19 cellular contexts compared by ENCODE assay signal in genomic region chr13:50162001-50162400, GRCh38.
"Had no signal": no experiment of that assay in that cellular context is flagged by ENCODE, and none has a peak within 500 bp of the region (broad histone marks: within the 10 kb centered on the region; RNA-seq: fewer than 3 reads in every experiment).

No MANE protein-coding gene starts in this region.

- H3K9me3 ChIP-seq: left ventricle myocardium inferior, neutrophil, tibial nerve, vagina had no signal

- H3K36me3 ChIP-seq: left ventricle myocardium inferior, neutrophil, tibial nerve, vagina had no signal

- ATAC-seq: activated CD4-positive, CD25-positive, alpha-beta regulatory T cell treated with anti-CD3 and anti-CD28 coated beads, Interleukin-2, amount 50 U/mL, for 24 hours; effector memory CD8-positive, alpha-beta T cell; natural killer cell had no signal

- H3K9me3 Mint-ChIP-seq: effector memory CD8-positive, alpha-beta T cell; memory B cell; natural killer cell had no signal

- H3K4me1 ChIP-seq: vagina had no signal

- H3K4me3 Mint-ChIP-seq: activated naive CD8-positive, alpha-beta T cell treated with anti-CD3 and anti-CD28 coated beads for 36 hours; activated T-helper 1 cell treated with anti-CD3 and anti-CD28 coated beads, Interleukin-12 subunit alpha, Interleukin-12 subunit beta, Interleukin-2, Interleukin-4 antibody, amounts not matched to agents 30 ng/mL and 10 ng/mL and 1 ng/mL, durations not matched to agents 14 hours and 24 hours and 36 hours; effector memory CD8-positive, alpha-beta T cell; memory B cell; natural killer cell had no signal

- H3K36me3 Mint-ChIP-seq: memory B cell, natural killer cell had no signal

- H3K27ac Mint-ChIP-seq: activated naive CD8-positive, alpha-beta T cell treated with anti-CD3 and anti-CD28 coated beads for 36 hours; activated T-helper 1 cell treated with anti-CD3 and anti-CD28 coated beads, Interleukin-12 subunit alpha, Interleukin-12 subunit beta, Interleukin-2, Interleukin-4 antibody, amounts not matched to agents 30 ng/mL and 10 ng/mL and 1 ng/mL, durations not matched to agents 14 hours and 24 hours and 36 hours; effector memory CD8-positive, alpha-beta T cell; memory B cell; natural killer cell had no signal

- H3K4me1 Mint-ChIP-seq: activated naive CD8-positive, alpha-beta T cell treated with anti-CD3 and anti-CD28 coated beads for 36 hours; natural killer cell had no signal

- H3K4me3 ChIP-seq: left ventricle myocardium inferior, tibial nerve, vagina had no signal

- DNase-seq: activated CD4-positive, alpha-beta T cell treated with anti-CD3 and anti-CD28 coated beads, Interleukin-2, amount 50 U/mL, for 1 hour; activated CD8-positive, alpha-beta memory T cell treated with anti-CD3 and anti-CD28 coated beads for 24 hours; activated naive CD8-positive, alpha-beta T cell treated with anti-CD3 and anti-CD28 coated beads for 36 hours; cerebellar nuclear complex; dermis blood vessel endothelial cell; effector memory CD8-positive, alpha-beta T cell; left ventricle myocardium inferior; natural killer cell; small intestine; stimulated activated CD4-positive, alpha-beta T cell treated with anti-CD3 and anti-CD28 coated beads, Interleukin-4, amount 100 ng/mL, for 24 hours; stimulated activated naive CD4-positive, alpha-beta T cell; T-helper 9 cell had no signal

- FAIRE-seq: keratinocyte, small intestine had no signal

- H3K27me3 ChIP-seq: neutrophil, tibial nerve, vagina had no signal
